ENCODE assay signal across 30 cellular contexts in the genomic region with DNA sequence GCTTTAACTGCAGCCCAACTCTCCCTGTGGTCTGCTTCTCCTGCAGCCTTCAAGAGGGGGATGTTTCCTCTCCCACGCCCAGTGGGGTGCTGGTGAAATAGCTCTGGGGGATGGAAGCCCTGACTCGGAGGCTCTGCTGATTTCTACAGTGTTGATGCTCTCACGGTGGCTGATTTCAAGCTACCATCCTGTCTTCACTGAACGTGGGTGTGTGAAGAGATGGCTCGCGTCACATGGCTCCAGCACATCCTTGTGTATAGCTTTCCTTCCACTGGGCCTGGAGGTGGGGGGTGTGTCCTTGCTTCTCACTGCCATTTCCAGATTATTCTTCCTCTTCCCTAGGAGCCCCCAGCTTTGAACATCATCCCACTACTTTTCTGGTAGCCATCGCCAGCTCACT. TPM values are rescaled to one million over a fixed set of nuclear protein-coding genes. Genes with fewer than 3 reads are reported as not detected.
"Had no signal": no experiment of that assay in that cellular context is flagged by ENCODE, and none has a peak within 500 bp of the region (broad histone marks: within the 10 kb centered on the region; RNA-seq: fewer than 3 reads in every experiment).

No MANE protein-coding gene starts in this region.

- H3K9me3 ChIP-seq: adrenal gland, body of pancreas, colonic mucosa, heart left ventricle had no signal

- H3K4me1 Mint-ChIP-seq: activated CD4-positive, alpha-beta T cell treated with anti-CD3 and anti-CD28 coated beads for 36 hours; activated CD4-positive, alpha-beta T cell treated with anti-CD3 and anti-CD28 coated beads, Interleukin-2, amount 10 ng/mL, durations not matched to agents 24 days and 14 days; activated naive CD4-positive, alpha-beta T cell treated with anti-CD3 and anti-CD28 coated beads, Interleukin-2, amount 50 U/mL, for 24 hours; activated naive CD8-positive, alpha-beta T cell treated with anti-CD3 and anti-CD28 coated beads for 36 hours; activated naive CD8-positive, alpha-beta T cell treated with anti-CD3 and anti-CD28 coated beads, Interleukin-2, amount 50 U/mL, for 24 hours had no signal

- H3K9me3 Mint-ChIP-seq: activated CD4-positive, alpha-beta memory T cell treated with anti-CD3 and anti-CD28 coated beads for 36 hours; activated CD4-positive, alpha-beta T cell treated with anti-CD3 and anti-CD28 coated beads, Interleukin-2, amount 10 ng/mL, durations not matched to agents 24 days and 14 days; activated naive CD4-positive, alpha-beta T cell treated with anti-CD3 and anti-CD28 coated beads for 36 hours; activated naive CD4-positive, alpha-beta T cell treated with anti-CD3 and anti-CD28 coated beads, Interleukin-2, amount 50 U/mL, for 24 hours; activated naive CD8-positive, alpha-beta T cell treated with anti-CD3 and anti-CD28 coated beads for 36 hours; activated naive CD8-positive, alpha-beta T cell treated with anti-CD3 and anti-CD28 coated beads, Interleukin-2, amount 50 U/mL, for 24 hours; activated T-helper 1 cell treated with anti-CD3 and anti-CD28 coated beads, Interleukin-12 subunit alpha, Interleukin-12 subunit beta, Interleukin-2, Interleukin-4 antibody, amounts not matched to agents 30 ng/mL and 10 ng/mL and 1 ng/mL, durations not matched to agents 14 hours and 24 hours and 36 hours; activated T-helper 2 cell treated with anti-CD3 and anti-CD28 coated beads, Interferon-gamma antibody, Interleukin-2, Interleukin-4, amounts not matched to agents 10 μg/mL and 5 μg/mL and 100 μg/mL, durations not matched to agents 14 hours and 24 hours and 36 hours; endodermal cell had no signal

- H3K4me1 ChIP-seq: adrenal gland, body of pancreas, colonic mucosa, heart left ventricle had no signal

- H3K4me3 ChIP-seq: adrenal gland, body of pancreas, colonic mucosa, heart left ventricle had no signal

- H3K27ac Mint-ChIP-seq: activated CD4-positive, alpha-beta memory T cell treated with anti-CD3 and anti-CD28 coated beads for 36 hours; activated CD4-positive, alpha-beta T cell treated with anti-CD3 and anti-CD28 coated beads for 36 hours; activated CD4-positive, alpha-beta T cell treated with anti-CD3 and anti-CD28 coated beads, Interleukin-2, amount 10 ng/mL, durations not matched to agents 24 days and 14 days; activated CD8-positive, alpha-beta memory T cell treated with anti-CD3 and anti-CD28 coated beads, Interleukin-2, amount 10 ng/mL, durations not matched to agents 7 days and 5 days; activated CD8-positive, alpha-beta T cell treated with anti-CD3 and anti-CD28 coated beads, Interleukin-2, amount 10 ng/mL, durations not matched to agents 7 days and 5 days; activated naive CD4-positive, alpha-beta T cell treated with anti-CD3 and anti-CD28 coated beads for 36 hours; activated naive CD4-positive, alpha-beta T cell treated with anti-CD3 and anti-CD28 coated beads, Interleukin-2, amount 50 U/mL, for 24 hours; activated naive CD8-positive, alpha-beta T cell treated with anti-CD3 and anti-CD28 coated beads for 36 hours; activated naive CD8-positive, alpha-beta T cell treated with anti-CD3 and anti-CD28 coated beads, Interleukin-2, amount 50 U/mL, for 24 hours; activated T-helper 1 cell treated with anti-CD3 and anti-CD28 coated beads, Interleukin-12 subunit alpha, Interleukin-12 subunit beta, Interleukin-2, Interleukin-4 antibody, amounts not matched to agents 30 ng/mL and 10 ng/mL and 1 ng/mL, durations not matched to agents 14 hours and 24 hours and 36 hours; activated T-helper 2 cell treated with anti-CD3 and anti-CD28 coated beads, Interferon-gamma antibody, Interleukin-2, Interleukin-4, amounts not matched to agents 10 μg/mL and 5 μg/mL and 100 μg/mL, durations not matched to agents 14 hours and 24 hours and 36 hours; endodermal cell had no signal

- H3K27ac ChIP-seq: adrenal gland, body of pancreas, colonic mucosa, heart left ventricle had no signal

- H3K4me3 Mint-ChIP-seq: activated CD4-positive, alpha-beta memory T cell treated with anti-CD3 and anti-CD28 coated beads for 36 hours; activated CD4-positive, alpha-beta T cell treated with anti-CD3 and anti-CD28 coated beads for 36 hours; activated CD4-positive, alpha-beta T cell treated with anti-CD3 and anti-CD28 coated beads, Interleukin-2, amount 10 ng/mL, durations not matched to agents 24 days and 14 days; activated CD8-positive, alpha-beta memory T cell treated with anti-CD3 and anti-CD28 coated beads, Interleukin-2, amount 10 ng/mL, durations not matched to agents 7 days and 5 days; activated CD8-positive, alpha-beta T cell treated with anti-CD3 and anti-CD28 coated beads, Interleukin-2, amount 10 ng/mL, durations not matched to agents 7 days and 5 days; activated naive CD4-positive, alpha-beta T cell treated with anti-CD3 and anti-CD28 coated beads for 36 hours; activated naive CD4-positive, alpha-beta T cell treated with anti-CD3 and anti-CD28 coated beads, Interleukin-2, amount 50 U/mL, for 24 hours; activated naive CD8-positive, alpha-beta T cell treated with anti-CD3 and anti-CD28 coated beads for 36 hours; activated naive CD8-positive, alpha-beta T cell treated with anti-CD3 and anti-CD28 coated beads, Interleukin-2, amount 50 U/mL, for 24 hours; activated T-helper 1 cell treated with anti-CD3 and anti-CD28 coated beads, Interleukin-12 subunit alpha, Interleukin-12 subunit beta, Interleukin-2, Interleukin-4 antibody, amounts not matched to agents 30 ng/mL and 10 ng/mL and 1 ng/mL, durations not matched to agents 14 hours and 24 hours and 36 hours; endodermal cell had no signal

- H3K36me3 ChIP-seq: adrenal gland, colonic mucosa, heart left ventricle had no signal

- DNase-seq: activated CD4-positive, alpha-beta memory T cell treated with anti-CD3 and anti-CD28 coated beads for 36 hours; activated CD4-positive, alpha-beta T cell treated with anti-CD3 and anti-CD28 coated beads for 36 hours; activated CD4-positive, alpha-beta T cell treated with anti-CD3 and anti-CD28 coated beads, Interleukin-2, amount 10 ng/mL, durations not matched to agents 24 days and 14 days; activated CD4-positive, CD25-positive, alpha-beta regulatory T cell; activated CD4-positive, CD25-positive, alpha-beta regulatory T cell treated with anti-CD3 and anti-CD28 coated beads, Interleukin-2, amount 50 U/mL, for 72 hours; activated CD8-positive, alpha-beta memory T cell treated with anti-CD3 and anti-CD28 coated beads, Interleukin-2, amount 10 ng/mL, durations not matched to agents 7 days and 5 days; activated CD8-positive, alpha-beta memory T cell treated with anti-CD3 and anti-CD28 coated beads, Interleukin-2, amount 50 U/mL, for 4 hours; activated CD8-positive, alpha-beta T cell treated with anti-CD3 and anti-CD28 coated beads, Interleukin-2, amount 10 ng/mL, durations not matched to agents 7 days and 5 days; activated effector memory CD4-positive, alpha-beta T cell treated with anti-CD3 and anti-CD28 coated beads, Interleukin-2, amount 50 U/mL, for 16 hours; activated naive CD4-positive, alpha-beta T cell treated with anti-CD3 and anti-CD28 coated beads for 36 hours; activated naive CD8-positive, alpha-beta T cell treated with anti-CD3 and anti-CD28 coated beads for 36 hours; activated naive CD8-positive, alpha-beta T cell treated with anti-CD3 and anti-CD28 coated beads, Interleukin-2, amount 50 U/mL, for 24 hours; activated T-cell treated with anti-CD3 and anti-CD28 coated beads, Interleukin-2, amount 50 U/mL, for 1 hour; activated T-cell treated with anti-CD3 and anti-CD28 coated beads, Interleukin-2, amount 50 U/mL, for 48 hours; adrenal gland; aorta; body of pancreas; colonic mucosa; effector memory CD4-positive, alpha-beta T cell; endodermal cell; erythroblast; foreskin fibroblast; glutamatergic neuron; heart left ventricle; T-helper 2 cell had no signal

- H3K27me3 ChIP-seq: adrenal gland, body of pancreas, colonic mucosa, heart left ventricle had no signal

- ATAC-seq: activated CD4-positive, alpha-beta T cell treated with anti-CD3 and anti-CD28 coated beads for 36 hours; activated CD8-positive, alpha-beta memory T cell treated with anti-CD3 and anti-CD28 coated beads, Interleukin-2, amount 10 ng/mL, durations not matched to agents 7 days and 5 days; activated CD8-positive, alpha-beta T cell treated with anti-CD3 and anti-CD28 coated beads, Interleukin-2, amount 10 ng/mL, durations not matched to agents 7 days and 5 days; activated naive CD8-positive, alpha-beta T cell treated with anti-CD3 and anti-CD28 coated beads, Interleukin-2, amount 50 U/mL, for 24 hours; body of pancreas; heart left ventricle had no signal

- H3K27me3 Mint-ChIP-seq: activated CD4-positive, alpha-beta T cell treated with anti-CD3 and anti-CD28 coated beads, Interleukin-2, amount 10 ng/mL, durations not matched to agents 24 days and 14 days had no signal

- H3K36me3 Mint-ChIP-seq: activated CD4-positive, alpha-beta memory T cell treated with anti-CD3 and anti-CD28 coated beads for 36 hours; activated CD8-positive, alpha-beta memory T cell treated with anti-CD3 and anti-CD28 coated beads, Interleukin-2, amount 10 ng/mL, durations not matched to agents 7 days and 5 days; activated naive CD8-positive, alpha-beta T cell treated with anti-CD3 and anti-CD28 coated beads for 36 hours had no signal

RNA-seq across cellular contexts. Expression of gene MPP4, which starts 20.0 kb away (rescaled TPM):
- total RNA-seq: activated CD4-positive, alpha-beta memory T cell treated with anti-CD3 and anti-CD28 coated beads for 36 hours; activated CD4-positive, alpha-beta T cell treated with anti-CD3 and anti-CD28 coated beads for 36 hours; activated CD4-positive, alpha-beta T cell treated with anti-CD3 and anti-CD28 coated beads, Interleukin-2, amount 10 ng/mL, durations not matched to agents 24 days and 14 days; activated CD8-positive, alpha-beta memory T cell treated with anti-CD3 and anti-CD28 coated beads for 36 hours; activated CD8-positive, alpha-beta memory T cell treated with anti-CD3 and anti-CD28 coated beads, Interleukin-2, amount 10 ng/mL, durations not matched to agents 7 days and 5 days; activated CD8-positive, alpha-beta T cell treated with anti-CD3 and anti-CD28 coated beads, Interleukin-2, amount 10 ng/mL, durations not matched to agents 7 days and 5 days; activated naive CD4-positive, alpha-beta T cell treated with anti-CD3 and anti-CD28 coated beads for 36 hours; activated naive CD8-positive, alpha-beta T cell treated with anti-CD3 and anti-CD28 coated beads for 36 hours; activated T-helper 1 cell treated with anti-CD3 and anti-CD28 coated beads, Interleukin-12 subunit alpha, Interleukin-12 subunit beta, Interleukin-2, Interleukin-4 antibody, amounts not matched to agents 30 ng/mL and 10 ng/mL and 1 ng/mL, durations not matched to agents 14 hours and 24 hours and 36 hours; activated T-helper 2 cell treated with anti-CD3 and anti-CD28 coated beads, Interferon-gamma antibody, Interleukin-2, Interleukin-4, amounts not matched to agents 10 μg/mL and 5 μg/mL and 100 μg/mL, durations not matched to agents 14 hours and 24 hours and 36 hours; body of pancreas; colonic mucosa; T-helper 1 cell treated with Interleukin-12 subunit alpha and Interleukin-12 subunit beta and Interleukin-4 antibody, amounts not matched to agents 30 ng/mL and 1 ng/mL, for 36 hours had no signal
- polyA plus RNA-seq: aorta had no signal
